7 cellular contexts compared by ENCODE assay signal in the genomic region with DNA sequence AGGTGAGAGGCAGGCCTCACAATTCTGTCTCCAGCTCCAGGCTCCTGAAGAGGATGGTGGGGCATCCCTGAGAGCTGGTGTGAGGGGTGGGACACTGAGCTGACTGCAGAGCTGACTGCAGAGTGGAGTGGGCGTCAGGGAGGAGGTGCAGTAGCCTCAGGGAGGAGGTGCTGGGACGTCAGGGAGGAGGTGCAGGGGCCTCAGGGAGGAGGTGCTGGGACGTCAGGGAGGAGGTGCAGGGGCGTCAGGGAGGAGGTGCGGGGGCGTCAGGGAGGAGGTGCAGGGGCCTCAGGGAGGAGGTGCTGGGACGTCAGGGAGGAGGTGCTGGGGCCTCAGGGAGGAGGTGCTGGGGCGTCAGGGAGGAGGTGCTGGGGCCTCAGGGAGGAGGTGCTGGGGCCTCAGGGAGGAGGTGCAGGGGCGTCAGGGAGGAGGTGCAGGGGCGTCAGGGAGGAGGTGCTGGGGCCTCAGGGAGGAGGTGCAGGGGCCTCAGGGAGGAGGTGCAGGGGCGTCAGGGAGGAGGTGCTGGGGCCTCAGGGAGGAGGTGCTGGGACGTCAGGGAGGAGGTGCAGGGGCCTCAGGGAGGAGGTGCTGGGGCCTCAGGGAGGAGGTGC. TPM values are rescaled to one million over a fixed set of nuclear protein-coding genes. Genes with fewer than 3 reads are reported as not detected.
DNase-seq lines count a peak whose midpoint lies in the region; ATAC-seq and TF ChIP-seq lines count a peak whose summit lies in the region.
"Not testable (repeated sequence)": the region's sequence is repeated elsewhere in the genome, so short reads cannot be mapped to it uniquely, and the experiment has no call there.

No MANE protein-coding gene starts in this region.

- not testable (repeated sequence) for H3K36me3 Mint-ChIP-seq in GM23338 (ENCODE audit: low read depth); activated CD8-positive, alpha-beta T cell treated with anti-CD3 and anti-CD28 coated beads for 36 hours (ENCODE audit: low read depth); central memory CD8-positive, alpha-beta T cell (ENCODE audit: insufficient read depth); glutamatergic neuron (ENCODE audit: unreplicated experiment); neural progenitor cell

- H4K20me1 ChIP-seq in GM23338 (replicated peaks; ENCODE audit: insufficient read depth): not testable (repeated sequence)
- H4K20me1 ChIP-seq in neural progenitor cell (ENCODE audit: low read depth): peaks cover 78% of the 10 kb centered on the region

- not testable (repeated sequence) for H2AFZ ChIP-seq in GM23338; neural progenitor cell (replicated peaks)

- POLR2A ChIA-PET in activated CD8-positive, alpha-beta T cell treated with anti-CD3 and anti-CD28 coated beads for 36 hours (lab: Charles Lee): not testable (repeated sequence)

- intact Hi-C loops in activated CD8-positive, alpha-beta T cell treated with anti-CD3 and anti-CD28 coated beads for 36 hours (cut with micrococcal nuclease): not testable (repeated sequence)

- H3K4me3 ChIP-seq in GM23338, neural progenitor cell: not testable (repeated sequence)

- H3K4me1 Mint-ChIP-seq in GM23338 (peaks cover 17% of the 10 kb centered on the region), glutamatergic neuron (ENCODE audit: low read depth, unreplicated experiment) (peaks cover 32% of the 10 kb centered on the region), neural progenitor cell (peaks cover 41% of the 10 kb centered on the region)
- H3K4me1 Mint-ChIP-seq in activated CD8-positive, alpha-beta T cell treated with anti-CD3 and anti-CD28 coated beads for 36 hours (ENCODE audit: low read depth): not testable (repeated sequence)
- peaks cover 11% of the 10 kb centered on the region for H3K4me1 Mint-ChIP-seq in central memory CD8-positive, alpha-beta T cell
- peaks cover 17% of the 10 kb centered on the region for H3K4me1 Mint-ChIP-seq in stimulated activated naive CD8-positive, alpha-beta T cell treated with anti-CD3 and anti-CD28 coated beads, Interleukin-15, amount 100 ng/mL, for 72 hours

- not testable (repeated sequence) for H3K79me2 ChIP-seq in GM23338 (replicated peaks; ENCODE audit: insufficient read depth)
- H3K79me2 ChIP-seq in neural progenitor cell (ENCODE audit: low read depth): peaks cover 14% of the 10 kb centered on the region

- not testable (repeated sequence) for DNase-seq in GM23338 (ENCODE audit: low spot score); activated CD8-positive, alpha-beta T cell treated with anti-CD3 and anti-CD28 coated beads for 36 hours; central memory CD8-positive, alpha-beta T cell (ENCODE audit: low spot score in 2 of 2); glutamatergic neuron; neural progenitor cell (ENCODE audit: low spot score); stimulated activated naive CD8-positive, alpha-beta T cell treated with anti-CD3 and anti-CD28 coated beads, Interleukin-15, amount 100 ng/mL, for 72 hours

- peaks cover 28% of the 10 kb centered on the region for H3K27me3 Mint-ChIP-seq in GM23338 (ENCODE audit: insufficient read depth, low read depth, poor library complexity)
- not testable (repeated sequence) for H3K27me3 Mint-ChIP-seq in activated CD8-positive, alpha-beta T cell treated with anti-CD3 and anti-CD28 coated beads for 36 hours; central memory CD8-positive, alpha-beta T cell; neural progenitor cell (ENCODE audit: insufficient read depth, low read depth); stimulated activated naive CD8-positive, alpha-beta T cell treated with anti-CD3 and anti-CD28 coated beads, Interleukin-15, amount 100 ng/mL, for 72 hours
- H3K27me3 Mint-ChIP-seq in glutamatergic neuron (ENCODE audit: unreplicated experiment): peaks cover 20% of the 10 kb centered on the region

- not testable (repeated sequence) for H3F3A ChIP-seq in GM23338 (replicated peaks; ENCODE audit: low read depth)
- H3F3A ChIP-seq in neural progenitor cell (ENCODE audit: low read depth): peaks cover 11% of the 10 kb centered on the region

- H3K9me3 ChIP-seq in neural progenitor cell (ENCODE audit: low read depth): not testable (repeated sequence)

- TF ChIP-seq CTCF in GM23338 (conservative IDR thresholded peaks at IDR 0.05; ENCODE audit: low read depth in 2 of 2); activated CD8-positive, alpha-beta T cell treated with anti-CD3 and anti-CD28 coated beads for 36 hours (IDR thresholded peaks at IDR 0.05); glutamatergic neuron (IDR thresholded peaks at IDR 0.05; ENCODE audit: partially characterized antibody, unreplicated experiment); neural progenitor cell (IDR thresholded peaks at IDR 0.05): not testable (repeated sequence)

- H3K4me3 Mint-ChIP-seq in GM23338; activated CD8-positive, alpha-beta T cell treated with anti-CD3 and anti-CD28 coated beads for 36 hours; central memory CD8-positive, alpha-beta T cell; glutamatergic neuron (ENCODE audit: unreplicated experiment); neural progenitor cell; stimulated activated naive CD8-positive, alpha-beta T cell treated with anti-CD3 and anti-CD28 coated beads, Interleukin-15, amount 100 ng/mL, for 72 hours: not testable (repeated sequence)

- H3K4me2 ChIP-seq in GM23338, neural progenitor cell: not testable (repeated sequence)

- not testable (repeated sequence) for H3K36me3 ChIP-seq in GM23338 (ENCODE audit: insufficient read depth); neural progenitor cell

- CTCF ChIA-PET in activated CD8-positive, alpha-beta T cell treated with anti-CD3 and anti-CD28 coated beads for 36 hours (lab: Charles Lee): interaction anchor here (0.8 kb wide), 2 partner anchors 20 to 76 kb away, joined by 3 read pairs; no protein-coding TSS in a partner anchor

- H3K9me2 ChIP-seq in GM23338 (ENCODE audit: insufficient read depth): not testable (repeated sequence)

- TF ChIP-seq EP300 in Ishikawa (IDR thresholded peaks at IDR 0.05; ENCODE audit: borderline replicate concordance): not testable (repeated sequence)

- peak overlapping the region; percentile 74; the same call in 1 of the 2 replicates for H3K27ac Mint-ChIP-seq in GM23338
- H3K27ac Mint-ChIP-seq in activated CD8-positive, alpha-beta T cell treated with anti-CD3 and anti-CD28 coated beads for 36 hours: peak overlapping the region; percentile 20
- H3K27ac Mint-ChIP-seq in central memory CD8-positive, alpha-beta T cell (ENCODE audit: low read depth): peak overlapping the region; percentile 88
- peak overlapping the region; percentile 82 for H3K27ac Mint-ChIP-seq in glutamatergic neuron (ENCODE audit: unreplicated experiment)
- peak overlapping the region; percentile 69 for H3K27ac Mint-ChIP-seq in neural progenitor cell
- H3K27ac Mint-ChIP-seq in stimulated activated naive CD8-positive, alpha-beta T cell treated with anti-CD3 and anti-CD28 coated beads, Interleukin-15, amount 100 ng/mL, for 72 hours: peak overlapping the region; percentile 43 to 92

- not testable (repeated sequence) for H3K27ac ChIP-seq in GM23338 (ENCODE audit: low read depth); neural progenitor cell

- not testable (repeated sequence) for TF ChIP-seq RAD21 in Ishikawa (IDR thresholded peaks at IDR 0.05; ENCODE audit: low read depth)

- peaks cover 10% of the 10 kb centered on the region for H3K4me1 ChIP-seq in GM23338 (ENCODE audit: insufficient read depth)
- H3K4me1 ChIP-seq in neural progenitor cell: peaks cover 11% of the 10 kb centered on the region

- not testable (repeated sequence) for H3K27me3 ChIP-seq in GM23338 (ENCODE audit: insufficient read depth); neural progenitor cell

- H3K9me3 Mint-ChIP-seq in GM23338; activated CD8-positive, alpha-beta T cell treated with anti-CD3 and anti-CD28 coated beads for 36 hours; central memory CD8-positive, alpha-beta T cell; neural progenitor cell; stimulated activated naive CD8-positive, alpha-beta T cell treated with anti-CD3 and anti-CD28 coated beads, Interleukin-15, amount 100 ng/mL, for 72 hours: not testable (repeated sequence)
- H3K9me3 Mint-ChIP-seq in glutamatergic neuron (ENCODE audit: unreplicated experiment): peaks cover 14% of the 10 kb centered on the region

- not testable (repeated sequence) for ATAC-seq in GM23338; activated CD8-positive, alpha-beta T cell treated with anti-CD3 and anti-CD28 coated beads for 36 hours; central memory CD8-positive, alpha-beta T cell (replicated peaks; ENCODE audit: extremely low read depth, poor library complexity, severe bottlenecking); stimulated activated naive CD8-positive, alpha-beta T cell treated with anti-CD3 and anti-CD28 coated beads, Interleukin-15, amount 100 ng/mL, for 72 hours

- H3K9ac ChIP-seq in neural progenitor cell: not testable (repeated sequence)

TF ChIP-seq in Ishikawa, 13 proteins besides CTCF, POLR2A, EP300 and RAD21:
- TF ChIP-seq EGR1 (IDR thresholded peaks at IDR 0.05): peak; percentile 58

RNA-seq across cellular contexts. Expression of gene RAB11FIP3, which starts 41.9 kb away (rescaled TPM):
- total RNA-seq in GM23338 (2014; rRNA removed; shearing (Covaris generic)): 27.9 and 29.2 TPM in 2 replicates
- 3.2 and 4.4 TPM in 2 replicates for polyA plus RNA-seq in GM23338 (2016; fragmentation: Nextera tagmentation; extraction: Ambion mirVana)
- 10 to 100 TPM; 18.7 to 20.4 TPM for total RNA-seq in activated CD8-positive, alpha-beta T cell treated with anti-CD3 and anti-CD28 coated beads for 36 hours
- total RNA-seq in glutamatergic neuron (ENCODE audit: unreplicated experiment): 103 TPM
- total RNA-seq in neural progenitor cell (ENCODE audit: low replicate concordance): 15.5 and 45.2 TPM in 2 replicates

Comparison
In these comparisons a context has a peak if more than half of its experiments do, and no peak if none do; other contexts are left out.
1. H3K27ac Mint-ChIP-seq: peak in every context shown above with its lines; median percentile 88 in central memory CD8-positive, alpha-beta T cell; 82 in glutamatergic neuron; 74 in GM23338; 69 in neural progenitor cell; 68 in stimulated activated naive CD8-positive, alpha-beta T cell treated with anti-CD3 and anti-CD28 coated beads, Interleukin-15, amount 100 ng/mL, for 72 hours; 20 in activated CD8-positive, alpha-beta T cell treated with anti-CD3 and anti-CD28 coated beads for 36 hours.